In the genomic region with DNA sequence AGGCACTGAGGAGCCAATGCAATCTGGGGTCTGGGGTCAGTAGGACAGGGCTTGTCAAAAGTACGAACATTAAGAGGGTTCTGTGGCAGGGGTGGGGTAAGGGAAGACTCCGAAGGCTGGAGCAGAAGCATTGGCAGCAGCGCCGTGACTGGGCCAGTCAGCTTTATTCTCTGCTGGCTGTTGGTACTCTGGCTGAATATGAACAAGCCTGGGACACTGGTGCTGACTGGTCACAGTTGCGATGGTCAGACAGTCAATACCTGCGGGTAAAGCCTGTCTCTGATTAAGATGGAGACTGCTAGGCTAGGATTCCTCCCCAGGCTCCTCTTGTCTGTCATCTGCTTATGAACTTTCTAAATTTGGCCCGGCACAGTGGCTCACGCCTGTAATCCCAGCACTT, we compare ENCODE assay signal across 15 cellular contexts. TPM values are rescaled to one million over a fixed set of nuclear protein-coding genes. Genes with fewer than 3 reads are reported as not detected.
DNase-seq lines count a peak whose midpoint lies in the region; ATAC-seq and TF ChIP-seq lines count a peak whose summit lies in the region.
"Had no signal": no experiment of that assay in that cellular context is flagged by ENCODE, and none has a peak within 500 bp of the region (broad histone marks: within the 10 kb centered on the region; RNA-seq: fewer than 3 reads in every experiment).

No MANE protein-coding gene starts in this region.

- dilution Hi-C loops in IMR-90 (cut with HindIII; ENCODE audit: low sequenced_read_pairs, unreplicated experiment): no loop called here

- TF ChIP-seq CTCF in IMR-90 (conservative IDR thresholded peaks at IDR 0.05; ENCODE audit: low read depth, low read length) (no peak), chondrocyte (IDR thresholded peaks at IDR 0.05) (no peak), nephron (IDR thresholded peaks at IDR 0.05; ENCODE audit: unreplicated experiment in 3 of 3) (no peak), type B pancreatic cell (conservative IDR thresholded peaks at IDR 0.05) (no peak), glutamatergic neuron (IDR thresholded peaks at IDR 0.05; ENCODE audit: partially characterized antibody, unreplicated experiment) (no peak)

- H3K36me3 ChIP-seq in IMR-90 (ENCODE audit: control insufficient read depth, insufficient read depth, low read length) (no peaks in the 10 kb centered on the region), MG63 (no peaks in the 10 kb centered on the region)
- H3K36me3 ChIP-seq: HAP-1 had no signal

- no peak for TF ChIP-seq POLR2A in IMR-90 (IDR thresholded peaks at IDR 0.05; ENCODE audit: low read depth, low read length)

- H3K27ac Mint-ChIP-seq in chondrocyte (ENCODE audit: unreplicated experiment) (peak overlapping the region; percentile 57), nephron (peak overlapping the region in 2 of 3 experiments; percentile 76 to 82), type B pancreatic cell (peak overlapping the region; percentile 46), glutamatergic neuron (ENCODE audit: unreplicated experiment) (no peak overlapping the region)

- POLR2A ChIA-PET in IMR-90 (lab: Charles Lee; ENCODE audit: unreplicated experiment): no interaction called here

- H3K27ac ChIP-seq in IMR-90 (ENCODE audit: insufficient read depth, low read length): peak overlapping the region; percentile 74

- H3K18ac ChIP-seq in IMR-90 (ENCODE audit: low read depth, low read length): peak overlapping the region; percentile 88

- peaks cover 0 to 7% of the 10 kb centered on the region in 2 experiments; a peak in 1 of 4 replicates for H3K79me1 ChIP-seq in IMR-90 (ENCODE audit: low read depth in 1 of 2, low read length in 2 of 2)

- H4K8ac ChIP-seq in IMR-90 (ENCODE audit: low read depth in 2 of 2, low read length in 2 of 2): peak overlapping the region; percentile 78 to 96; a peak in 3 of 4 replicates

- H3K36me3 Mint-ChIP-seq in chondrocyte (ENCODE audit: low read depth) (no peaks in the 10 kb centered on the region), nephron (ENCODE audit: low read depth) (no peaks in the 10 kb centered on the region), type B pancreatic cell (peaks cover 4% of the 10 kb centered on the region), glutamatergic neuron (ENCODE audit: unreplicated experiment) (peaks cover 3% of the 10 kb centered on the region)

- H3K4me1 Mint-ChIP-seq in chondrocyte (ENCODE audit: low read depth) (peaks cover 62% of the 10 kb centered on the region), nephron (peaks cover 41% of the 10 kb centered on the region), type B pancreatic cell (ENCODE audit: unreplicated experiment) (peaks cover 36% of the 10 kb centered on the region), glutamatergic neuron (ENCODE audit: low read depth, unreplicated experiment) (no peaks in the 10 kb centered on the region)

- no peaks in the 10 kb centered on the region for H3K27me3 ChIP-seq in IMR-90 (ENCODE audit: control insufficient read depth, insufficient read depth, low read length)
- no peaks in the 10 kb centered on the region for H3K27me3 ChIP-seq in MG63

- H4K20me1 ChIP-seq in IMR-90 (ENCODE audit: insufficient read depth, low read length): no peaks in the 10 kb centered on the region; the same call in 1 of the 2 replicates

- intact Hi-C loops in IMR-90 (cut with micrococcal nuclease): no loop called here

- H2BK5ac ChIP-seq in IMR-90 (ENCODE audit: low read depth, low read length, poor library complexity, severe bottlenecking): peak overlapping the region; percentile 95

- peak overlapping the region; percentile 98 for H2BK120ac ChIP-seq in IMR-90 (ENCODE audit: low read depth, low read length)

- H3K14ac ChIP-seq in IMR-90 (replicated peaks; ENCODE audit: low read depth, low read length): peak overlapping the region; percentile 91

- peak overlapping the region; percentile 97 for H2AK5ac ChIP-seq in IMR-90 (ENCODE audit: low read depth, low read length)

- WGBS in IMR-90 (ENCODE audit: extremely low coverage in 2 of 2, insufficient read length in 1 of 2), 2 experiments: 100% methylated on average over 2 of the region's 8 CpGs; no CpG with 5 or more reads in 1 of the 2 experiments

- peaks cover 32% of the 10 kb centered on the region for H3K9me1 ChIP-seq in IMR-90 (ENCODE audit: insufficient read depth, low read length)

- H2BK20ac ChIP-seq in IMR-90 (ENCODE audit: low read depth, low read length): peak overlapping the region; percentile 99

- H3K23ac ChIP-seq in IMR-90 (ENCODE audit: low read depth, low read length): peak overlapping the region; percentile 61

- no peak for TF ChIP-seq RAD21 in IMR-90 (IDR thresholded peaks at IDR 0.05; ENCODE audit: low read length)

- H3K9me3 ChIP-seq in IMR-90 (ENCODE audit: control insufficient read depth, insufficient read depth, low read length) (no peaks in the 10 kb centered on the region), MG63 (no peaks in the 10 kb centered on the region)
- H3K9me3 ChIP-seq: HAP-1 had no signal

- H3K4me3 Mint-ChIP-seq in chondrocyte (ENCODE audit: unreplicated experiment) (no peak overlapping the region), nephron (no peak overlapping the region), type B pancreatic cell (no peak overlapping the region), glutamatergic neuron (ENCODE audit: unreplicated experiment) (no peak overlapping the region)

- H2AFZ ChIP-seq in IMR-90 (replicated peaks; ENCODE audit: low read length, poor library complexity): peak overlapping the region; percentile 12

- no TSS peak for BruUV-seq in IMR-90 (replicated peaks; lab: Mats Ljungman, UMichigan)

- DNase-seq in IMR-90: no peak
- DNase-seq in chondrocyte (ENCODE audit: low spot score): no peak
- no peak for DNase-seq in type B pancreatic cell (ENCODE audit: extremely low spot score, unreplicated experiment)
- no peak for DNase-seq in HK-2 (ENCODE audit: unreplicated experiment)
- DNase-seq in glutamatergic neuron: no peak
- DNase-seq in MG63: no peak
- DNase-seq: C1 segment of cervical spinal cord, NCI-H146, NCI-H2227 treated with DMSO at 0.1 percent for 48 hours, NCI-H526 treated with DMSO at 0.1 percent for 48 hours had no signal

- H3K56ac ChIP-seq in IMR-90 (ENCODE audit: extremely low read depth, insufficient read depth, low read length): no peak overlapping the region

- H2AK9ac ChIP-seq in IMR-90 (replicated peaks; ENCODE audit: low read depth, low read length, poor library complexity): peak overlapping the region; percentile 58

- CTCF ChIA-PET in IMR-90 (lab: Yijun Ruan, JAX): no interaction called here

- H3K4me3 ChIP-seq in IMR-90 (ENCODE audit: insufficient read depth, low read depth, low read length) (no peak overlapping the region), MG63 (no peak overlapping the region)
- H3K4me3 ChIP-seq: HAP-1 had no signal

- no peak for ATAC-seq in IMR-90 (ENCODE audit: low read depth)
- ATAC-seq in GM18858 (IDR thresholded peaks at IDR 0.05; ENCODE audit: unreplicated experiment): no peak
- ATAC-seq: Right ventricle myocardium inferior, SK-N-SH treated with all-trans-retinoic acid at 6 μM for 48 hours had no signal

- peak overlapping the region; percentile 98 for H3K4ac ChIP-seq in IMR-90 (ENCODE audit: low read depth, low read length)

- H3K4me2 ChIP-seq in IMR-90 (ENCODE audit: low read depth, low read length): no peak overlapping the region

- H4K5ac ChIP-seq in IMR-90 (ENCODE audit: low read depth, low read length): peak overlapping the region; percentile 92

- H3K9me3 Mint-ChIP-seq in chondrocyte (ENCODE audit: low read depth) (no peaks in the 10 kb centered on the region), nephron (peaks cover 3% of the 10 kb centered on the region), type B pancreatic cell (peaks cover 12% of the 10 kb centered on the region), glutamatergic neuron (ENCODE audit: unreplicated experiment) (peaks cover 4% of the 10 kb centered on the region)

- H3K27me3 Mint-ChIP-seq in chondrocyte (ENCODE audit: low read depth) (no peaks in the 10 kb centered on the region), nephron (ENCODE audit: low read depth) (peaks cover 8% of the 10 kb centered on the region), type B pancreatic cell (no peaks in the 10 kb centered on the region), glutamatergic neuron (ENCODE audit: unreplicated experiment) (peaks cover 1% of the 10 kb centered on the region)

- peak overlapping the region; percentile 88 for H2BK15ac ChIP-seq in IMR-90 (ENCODE audit: low read depth, low read length)

- peaks cover 38% of the 10 kb centered on the region for H3K4me1 ChIP-seq in IMR-90 (ENCODE audit: control insufficient read depth, insufficient read depth, low read length)

- H3K9ac ChIP-seq in IMR-90 (ENCODE audit: low read depth, low read length): no peak overlapping the region

- peak overlapping the region; percentile 99 for H4K91ac ChIP-seq in IMR-90 (ENCODE audit: insufficient read depth, low read depth, low read length)

- in situ Hi-C loops in IMR-90 (cut with MboI; ENCODE audit: low sequenced_read_pairs): no loop called here

TF ChIP-seq in IMR-90, 13 proteins besides CTCF, POLR2A, EP300 and RAD21 (continues in another document):
- no peak for TF ChIP-seq BHLHE40 (IDR thresholded peaks at IDR 0.05; ENCODE audit: low read depth, low read length)
- no peak for TF ChIP-seq FOS (IDR thresholded peaks at IDR 0.05; ENCODE audit: low read depth, low read length)
- TF ChIP-seq, protein P1, sequence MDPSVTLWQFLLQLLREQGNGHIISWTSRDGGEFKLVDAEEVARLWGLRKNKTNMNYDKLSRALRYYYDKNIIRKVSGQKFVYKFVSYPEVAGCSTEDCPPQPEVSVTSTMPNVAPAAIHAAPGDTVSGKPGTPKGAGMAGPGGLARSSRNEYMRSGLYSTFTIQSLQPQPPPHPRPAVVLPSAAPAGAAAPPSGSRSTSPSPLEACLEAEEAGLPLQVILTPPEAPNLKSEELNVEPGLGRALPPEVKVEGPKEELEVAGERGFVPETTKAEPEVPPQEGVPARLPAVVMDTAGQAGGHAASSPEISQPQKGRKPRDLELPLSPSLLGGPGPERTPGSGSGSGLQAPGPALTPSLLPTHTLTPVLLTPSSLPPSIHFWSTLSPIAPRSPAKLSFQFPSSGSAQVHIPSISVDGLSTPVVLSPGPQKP (IDR thresholded peaks at IDR 0.05; ENCODE audit: borderline replicate concordance, low read depth, low read length): no peak
- TF ChIP-seq CEBPB (IDR thresholded peaks at IDR 0.05; ENCODE audit: low read depth, low read length): no peak
- no peak for TF ChIP-seq CHD1 (IDR thresholded peaks at IDR 0.05; ENCODE audit: low read depth, low read length)

RNA-seq across cellular contexts. Expression of a gene that starts 24.3 kb away (rescaled TPM):
- total RNA-seq in IMR-90 (2012; rRNA removed) (58.9 and 64.3 TPM in 2 replicates), chondrocyte (320 to 433 TPM (median 426 TPM) in 3 replicates), type B pancreatic cell (ENCODE audit: low replicate concordance) (48.8 and 138 TPM in 2 replicates), glutamatergic neuron (ENCODE audit: unreplicated experiment) (3.8 TPM)
- 75.6 and 79.2 TPM in 2 replicates for polyA plus RNA-seq in IMR-90 (2012; rRNA removed)
- polyA plus RNA-seq in IMR-90 (2012; cell fraction: cytosol; rRNA removed): 45.5 and 62.9 TPM in 2 replicates
- polyA plus RNA-seq in IMR-90 (2012; cell fraction: nucleus; rRNA removed; ENCODE audit: low replicate concordance): 103 and 160 TPM in 2 replicates
- 27.6 and 43.1 TPM in 2 replicates for total RNA-seq in MG63 (2014; rRNA removed; shearing (Covaris generic); ENCODE audit: low replicate concordance)
